Comparison of ENCODE assay signal across 7 cellular contexts in genomic region chr9:36991516-36992134, GRCh38. TPM values are rescaled to one million over a fixed set of nuclear protein-coding genes. Genes with fewer than 3 reads are reported as not detected.
DNase-seq lines count a peak whose midpoint lies in the region; ATAC-seq lines count a peak whose summit lies in the region.

No MANE protein-coding gene starts in this region.

- H3K79me1 ChIP-seq in mesendoderm (ENCODE audit: low read length), result no peaks in the 10 kb centered on the region

- peaks cover 16% of the 10 kb centered on the region for H3K9me3 Mint-ChIP-seq in activated naive CD4-positive, alpha-beta T cell treated with anti-CD3 and anti-CD28 coated beads for 36 hours

- H3K4me2 ChIP-seq in mesendoderm (ENCODE audit: low read length), result no peak overlapping the region

- CTCF ChIA-PET in activated naive CD4-positive, alpha-beta T cell treated with anti-CD3 and anti-CD28 coated beads for 36 hours (lab: Charles Lee), result interaction anchor here (0.6 to 7.2 kb wide), 6 partner anchors 107 to 420 kb away, joined by 3 to 112 read pairs (median 4); no protein-coding TSS in a partner anchor

- H2AK5ac ChIP-seq in mesendoderm (ENCODE audit: low read length), result no peak overlapping the region

- H3K27me3 ChIP-seq in mesendoderm (ENCODE audit: insufficient read depth, low read length, poor library complexity) (peaks cover 27% of the 10 kb centered on the region), MG63 (no peaks in the 10 kb centered on the region)

- H3K4me3 ChIP-seq in mesendoderm (ENCODE audit: low read length) (no peak overlapping the region), MG63 (no peak overlapping the region)

- peaks cover 16% of the 10 kb centered on the region for H3K4me1 Mint-ChIP-seq in activated naive CD4-positive, alpha-beta T cell treated with anti-CD3 and anti-CD28 coated beads for 36 hours (ENCODE audit: low read depth)

- peaks cover 54% of the 10 kb centered on the region for H3K27me3 Mint-ChIP-seq in activated naive CD4-positive, alpha-beta T cell treated with anti-CD3 and anti-CD28 coated beads for 36 hours (ENCODE audit: low read depth)

- H2BK5ac ChIP-seq in mesendoderm (ENCODE audit: low read length), result no peak overlapping the region

- no peak for ATAC-seq in HG02571 (IDR thresholded peaks at IDR 0.05; ENCODE audit: unreplicated experiment)
- ATAC-seq in GM18517 (IDR thresholded peaks at IDR 0.05; ENCODE audit: unreplicated experiment), result no peak

- no peak overlapping the region for H2BK120ac ChIP-seq in mesendoderm (ENCODE audit: low read depth, low read length)

- H2BK15ac ChIP-seq in mesendoderm (replicated peaks; ENCODE audit: low read depth), result no peak overlapping the region

- DNase-seq in ELR (ENCODE audit: low read depth), result peak; percentile 53
- peak; percentile 90 for DNase-seq in HuH-7.5 (ENCODE audit: low spot score)
- DNase-seq in activated naive CD4-positive, alpha-beta T cell treated with anti-CD3 and anti-CD28 coated beads for 36 hours, result peak; percentile 78
- peak; percentile 75 for DNase-seq in mesendoderm
- no peak for DNase-seq in MG63

- H3K4me1 ChIP-seq in mesendoderm (ENCODE audit: control insufficient read depth, low read depth, low read length), result peaks cover 4% of the 10 kb centered on the region

- WGBS in mesendoderm (ENCODE audit: extremely low coverage, insufficient coverage, low lambda C conversion rate), result no CpG with 5 or more reads among the region's 6 CpGs

- H3K4ac ChIP-seq in mesendoderm (ENCODE audit: low read depth, low read length), result no peak overlapping the region

- H3K79me2 ChIP-seq in mesendoderm (ENCODE audit: control insufficient read depth, insufficient read depth, low read length), result no peaks in the 10 kb centered on the region

- no peak overlapping the region for H3K27ac ChIP-seq in mesendoderm (ENCODE audit: low read depth, low read length)

- H3K27ac Mint-ChIP-seq in activated naive CD4-positive, alpha-beta T cell treated with anti-CD3 and anti-CD28 coated beads for 36 hours, result no peak overlapping the region

- no peak overlapping the region for H3K9ac ChIP-seq in mesendoderm (ENCODE audit: low read length)

- no peak overlapping the region for H3K4me3 Mint-ChIP-seq in activated naive CD4-positive, alpha-beta T cell treated with anti-CD3 and anti-CD28 coated beads for 36 hours

- no peak overlapping the region for H3K56ac ChIP-seq in mesendoderm (ENCODE audit: low read length)

- H3K18ac ChIP-seq in mesendoderm (ENCODE audit: low read length), result no peak overlapping the region

- H3K36me3 ChIP-seq in mesendoderm (ENCODE audit: control insufficient read depth, insufficient read depth, low read length), result no peaks in the 10 kb centered on the region
- no peaks in the 10 kb centered on the region for H3K36me3 ChIP-seq in MG63

- H3K36me3 Mint-ChIP-seq in activated naive CD4-positive, alpha-beta T cell treated with anti-CD3 and anti-CD28 coated beads for 36 hours (ENCODE audit: low read depth), result peaks cover 9% of the 10 kb centered on the region

- intact Hi-C loops in activated naive CD4-positive, alpha-beta T cell treated with anti-CD3 and anti-CD28 coated beads for 36 hours (cut with micrococcal nuclease), result loop anchor here (1.0 kb wide), 1 partner anchor 118 kb away; no protein-coding TSS in a partner anchor

- no peak overlapping the region for H3K23ac ChIP-seq in mesendoderm (ENCODE audit: low read length)

- H4K8ac ChIP-seq in mesendoderm (ENCODE audit: low read depth, low read length), result no peak overlapping the region

- peaks cover 4% of the 10 kb centered on the region; the same call in 1 of the 2 replicates for H3K9me3 ChIP-seq in MG63

- no peak overlapping the region for H4K5ac ChIP-seq in mesendoderm (ENCODE audit: low read length)

RNA-seq across cellular contexts. Expression of gene PAX5, which starts 42.4 kb away (rescaled TPM):
- under 1 TPM; 0.21 to 0.27 TPM for total RNA-seq in activated naive CD4-positive, alpha-beta T cell treated with anti-CD3 and anti-CD28 coated beads for 36 hours
- 0.06 TPM for polyA plus RNA-seq in mesendoderm (2013, experiment 1 of 2)
- 0.08 TPM for polyA plus RNA-seq in mesendoderm (2013, experiment 2 of 2)
- total RNA-seq in MG63 (2014; rRNA removed; shearing (Covaris generic); ENCODE audit: low replicate concordance), result not detected in 2 replicates
